Comparison of ENCODE assay signal across 9 cellular contexts in the genomic region with DNA sequence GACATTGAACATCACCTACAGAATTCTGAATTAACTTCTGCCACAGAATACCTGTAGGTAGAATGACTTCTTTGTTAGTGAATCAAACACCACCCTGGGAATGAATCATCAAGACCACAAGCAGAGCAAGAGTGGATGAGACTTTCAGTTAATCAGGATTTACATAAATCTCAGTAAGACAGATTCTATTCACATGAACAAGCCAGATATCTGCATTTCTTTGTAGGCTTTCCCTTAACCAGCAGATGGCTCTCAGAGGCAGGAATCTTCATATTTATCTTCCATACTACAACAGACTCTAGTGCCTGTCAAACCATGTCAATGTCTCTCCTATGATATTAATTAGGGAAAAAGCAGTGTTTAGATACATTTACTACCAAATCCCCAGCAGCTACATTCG.
DNase-seq lines count a peak whose midpoint lies in the region; ATAC-seq and TF ChIP-seq lines count a peak whose summit lies in the region.
"Had no signal": no experiment of that assay in that cellular context is flagged by ENCODE, and none has a peak within 500 bp of the region (broad histone marks: within the 10 kb centered on the region; RNA-seq: fewer than 3 reads in every experiment).

No MANE protein-coding gene starts in this region.

- no peaks in the 10 kb centered on the region for H3K27me3 ChIP-seq in CD8-positive, alpha-beta memory T cell (ENCODE audit: insufficient read depth, low read length, poor library complexity, severe bottlenecking)
- H3K27me3 ChIP-seq in left ventricle myocardium inferior (ENCODE audit: low read depth) = no peaks in the 10 kb centered on the region
- H3K27me3 ChIP-seq: neutrophil had no signal

- peak overlapping the region in 7 of 8 donors; percentile 7 to 90 (median 61) for H3K27ac Mint-ChIP-seq in CD8-positive, alpha-beta memory T cell
- peak overlapping the region; percentile 60 to 75 for H3K27ac Mint-ChIP-seq in T-cell

- H3K36me3 Mint-ChIP-seq in CD8-positive, alpha-beta memory T cell = peaks cover 0 to 29% (median 4%) of the 10 kb centered on the region in 3 donors
- peaks cover 37% of the 10 kb centered on the region for H3K36me3 Mint-ChIP-seq in T-cell

- no peak for DNase-seq in CD8-positive, alpha-beta memory T cell
- DNase-seq in T-cell = no peak
- peak; percentile 20 for DNase-seq in left kidney (ENCODE audit: low read depth, low spot score)
- no peak for DNase-seq in activated effector memory CD4-positive, alpha-beta T cell treated with anti-CD3 and anti-CD28 coated beads, Interleukin-2, amount 50 U/mL, for 16 hours
- DNase-seq in left ventricle myocardium inferior = no peak
- DNase-seq in NOMO-1 treated with dmso at 0.1 percent for 144 hours (lab: John Stamatoyannopoulos, UW; ENCODE audit: unreplicated experiment) = no peak

- no peaks in the 10 kb centered on the region for H3K9me3 Mint-ChIP-seq in CD8-positive, alpha-beta memory T cell
- H3K9me3 Mint-ChIP-seq in T-cell = no peaks in the 10 kb centered on the region

- no peaks in the 10 kb centered on the region for H3K36me3 ChIP-seq in CD8-positive, alpha-beta memory T cell (ENCODE audit: insufficient read depth, low read length)
- no peaks in the 10 kb centered on the region for H3K36me3 ChIP-seq in left ventricle myocardium inferior
- H3K36me3 ChIP-seq: neutrophil had no signal

- no peak for TF ChIP-seq CTCF in left ventricle myocardium inferior (IDR thresholded peaks at IDR 0.05; ENCODE audit: borderline replicate concordance)

- peaks cover 14% of the 10 kb centered on the region for H3K4me1 ChIP-seq in CD8-positive, alpha-beta memory T cell (ENCODE audit: insufficient read depth, low read length)
- peaks cover 13% of the 10 kb centered on the region for H3K4me1 ChIP-seq in left ventricle myocardium inferior

- no peaks in the 10 kb centered on the region for H3K9me3 ChIP-seq in CD8-positive, alpha-beta memory T cell (ENCODE audit: low read length)
- H3K9me3 ChIP-seq in left ventricle myocardium inferior (replicated peaks) = no peaks in the 10 kb centered on the region
- H3K9me3 ChIP-seq: neutrophil had no signal

- peaks cover 37 to 82% (median 61%) of the 10 kb centered on the region in 3 donors for H3K4me1 Mint-ChIP-seq in CD8-positive, alpha-beta memory T cell
- H3K4me1 Mint-ChIP-seq in T-cell = peaks cover 31 to 64% (median 62%) of the 10 kb centered on the region in 3 donors

- H3K4me3 ChIP-seq in CD8-positive, alpha-beta memory T cell (ENCODE audit: low read length) = no peak overlapping the region
- H3K4me3 ChIP-seq in left ventricle myocardium inferior = no peak overlapping the region

- ATAC-seq in GM18868 (IDR thresholded peaks at IDR 0.05; ENCODE audit: unreplicated experiment) (peak; percentile 95), HG03095 (IDR thresholded peaks at IDR 0.05; ENCODE audit: unreplicated experiment) (peak; percentile 86), T-cell (replicated peaks in 1 of 4) (peak; percentile 59 to 82 (median 76))

- CTCF ChIA-PET in CD8-positive, alpha-beta memory T cell (lab: Charles Lee) = interaction anchor here (1.2 kb wide), 1 partner anchor 11 kb away, joined by 4 read pairs; no protein-coding TSS in a partner anchor
- CTCF ChIA-PET in T-cell (lab: Charles Lee) = interaction anchor here (0.6 to 1.0 kb wide), 3 partner anchors 554 to 1498 kb away, joined by 3 read pairs; no protein-coding TSS in a partner anchor

- intact Hi-C loops in left ventricle myocardium inferior (cut with micrococcal nuclease) = no loop called here

- no peak overlapping the region for H3K27ac ChIP-seq in CD8-positive, alpha-beta memory T cell (ENCODE audit: low read depth, low read length)
- no peak overlapping the region for H3K27ac ChIP-seq in left ventricle myocardium inferior (replicated peaks)
- H3K27ac ChIP-seq: neutrophil had no signal

- H3K27me3 Mint-ChIP-seq in CD8-positive, alpha-beta memory T cell = no peaks in the 10 kb centered on the region
- H3K27me3 Mint-ChIP-seq in T-cell = no peaks in the 10 kb centered on the region

- no peak overlapping the region for H3K4me3 Mint-ChIP-seq in CD8-positive, alpha-beta memory T cell
- no peak overlapping the region for H3K4me3 Mint-ChIP-seq in T-cell

- POLR2A ChIA-PET in CD8-positive, alpha-beta memory T cell (lab: Charles Lee) = no interaction called here
- POLR2A ChIA-PET in T-cell (lab: Charles Lee) = no interaction called here
